16 cellular contexts compared by ENCODE assay signal in genomic region chr14:56949828-56950227, GRCh38.
DNase-seq lines count a peak whose midpoint lies in the region; TF ChIP-seq lines count a peak whose summit lies in the region.
"Had no signal": no experiment of that assay in that cellular context is flagged by ENCODE, and none has a peak within 500 bp of the region (broad histone marks: within the 10 kb centered on the region; RNA-seq: fewer than 3 reads in every experiment).

No MANE protein-coding gene starts in this region.

- no peaks in the 10 kb centered on the region for H3K27me3 ChIP-seq in thyroid gland
- H3K27me3 ChIP-seq: cardiac muscle cell, right atrium auricular region had no signal

- H3K4me3 ChIP-seq in fibroblast of mammary gland (ENCODE audit: control insufficient read depth, low read depth, low read length) (no peak overlapping the region), thyroid gland (replicated peaks in 1 of 3) (no peak overlapping the region)
- H3K4me3 ChIP-seq: cardiac muscle cell, right atrium auricular region had no signal

- H3K4me3 Mint-ChIP-seq in immature natural killer cell: no peak overlapping the region
- H3K4me3 Mint-ChIP-seq: activated CD4-positive, alpha-beta T cell treated with anti-CD3 and anti-CD28 coated beads for 36 hours; activated CD8-positive, alpha-beta memory T cell treated with anti-CD3 and anti-CD28 coated beads, Interleukin-2, amount 10 ng/mL, durations not matched to agents 7 days and 5 days; activated naive CD8-positive, alpha-beta T cell treated with anti-CD3 and anti-CD28 coated beads, Interleukin-2, amount 10 ng/mL, durations not matched to agents 7 days and 5 days had no signal

- peaks cover 0 to 4% of the 10 kb centered on the region in 2 donors for H3K4me1 ChIP-seq in thyroid gland
- H3K4me1 ChIP-seq: right atrium auricular region had no signal

- no peaks in the 10 kb centered on the region for H3K36me3 Mint-ChIP-seq in immature natural killer cell
- H3K36me3 Mint-ChIP-seq: activated CD8-positive, alpha-beta memory T cell treated with anti-CD3 and anti-CD28 coated beads, Interleukin-2, amount 10 ng/mL, durations not matched to agents 7 days and 5 days; activated naive CD8-positive, alpha-beta T cell treated with anti-CD3 and anti-CD28 coated beads, Interleukin-2, amount 10 ng/mL, durations not matched to agents 7 days and 5 days had no signal

- no peak overlapping the region for H3K27ac Mint-ChIP-seq in immature natural killer cell
- H3K27ac Mint-ChIP-seq: activated CD4-positive, alpha-beta T cell treated with anti-CD3 and anti-CD28 coated beads for 36 hours; activated CD8-positive, alpha-beta memory T cell treated with anti-CD3 and anti-CD28 coated beads, Interleukin-2, amount 10 ng/mL, durations not matched to agents 7 days and 5 days; activated naive CD8-positive, alpha-beta T cell treated with anti-CD3 and anti-CD28 coated beads, Interleukin-2, amount 10 ng/mL, durations not matched to agents 7 days and 5 days had no signal

- intact Hi-C loops in thyroid gland (cut with DNase I): no loop called here

- DNase-seq in NCI-H2171 treated with DMSO at 0.1 percent for 48 hours (lab: John Stamatoyannopoulos, UW): peak; percentile 7
- no peak for DNase-seq in NCI-H2171 (lab: John Stamatoyannopoulos, UW)
- peak; percentile 63 for DNase-seq in RPMI8226
- peak; percentile 2 for DNase-seq in fibroblast of mammary gland (ENCODE audit: low read depth)
- DNase-seq in thyroid gland: peak; percentile 78 to 81
- DNase-seq in NCI-H524 (lab: John Stamatoyannopoulos, UW): no peak
- DNase-seq in activated naive CD4-positive, alpha-beta T cell treated with Interleukin-2 at 50 U/mL for 16 hours: no peak
- no peak for DNase-seq in immature natural killer cell
- DNase-seq: activated CD4-positive, alpha-beta T cell treated with anti-CD3 and anti-CD28 coated beads for 36 hours; activated CD8-positive, alpha-beta memory T cell treated with anti-CD3 and anti-CD28 coated beads, Interleukin-2, amount 10 ng/mL, durations not matched to agents 7 days and 5 days; activated naive CD8-positive, alpha-beta T cell treated with anti-CD3 and anti-CD28 coated beads, Interleukin-2, amount 10 ng/mL, durations not matched to agents 7 days and 5 days; C1 segment of cervical spinal cord; NCI-H446; nucleus accumbens had no signal

- TF ChIP-seq POLR2A in thyroid gland (IDR thresholded peaks at IDR 0.05): no peak

- no peak for TF ChIP-seq CTCF in fibroblast of mammary gland (conservative IDR thresholded peaks at IDR 0.05; ENCODE audit: control insufficient read depth, insufficient read depth, low read depth, low read length)
- no peak for TF ChIP-seq CTCF in thyroid gland (IDR thresholded peaks at IDR 0.05)

- 8 to 14% methylated on average over 2 of the region's 2 CpGs for WGBS in thyroid gland, 2 donors

- peaks cover 0 to 6% (median 0%) of the 10 kb centered on the region in 6 donors for H3K9me3 Mint-ChIP-seq in immature natural killer cell
- H3K9me3 Mint-ChIP-seq: activated naive CD8-positive, alpha-beta T cell treated with anti-CD3 and anti-CD28 coated beads, Interleukin-2, amount 10 ng/mL, durations not matched to agents 7 days and 5 days had no signal

- no peaks in the 10 kb centered on the region for H3K27me3 Mint-ChIP-seq in immature natural killer cell (ENCODE audit: low read depth in 3 of 3)
- H3K27me3 Mint-ChIP-seq: activated naive CD8-positive, alpha-beta T cell treated with anti-CD3 and anti-CD28 coated beads, Interleukin-2, amount 10 ng/mL, durations not matched to agents 7 days and 5 days had no signal

- no peaks in the 10 kb centered on the region for H3K4me1 Mint-ChIP-seq in immature natural killer cell
- H3K4me1 Mint-ChIP-seq: activated CD4-positive, alpha-beta T cell treated with anti-CD3 and anti-CD28 coated beads for 36 hours; activated CD8-positive, alpha-beta memory T cell treated with anti-CD3 and anti-CD28 coated beads, Interleukin-2, amount 10 ng/mL, durations not matched to agents 7 days and 5 days; activated naive CD8-positive, alpha-beta T cell treated with anti-CD3 and anti-CD28 coated beads, Interleukin-2, amount 10 ng/mL, durations not matched to agents 7 days and 5 days had no signal

- no peaks in the 10 kb centered on the region for H3K36me3 ChIP-seq in thyroid gland
- H3K36me3 ChIP-seq: cardiac muscle cell, right atrium auricular region had no signal

- H3K9me3 ChIP-seq in thyroid gland: no peaks in the 10 kb centered on the region
- H3K9me3 ChIP-seq: right atrium auricular region had no signal

- H3K27ac ChIP-seq in thyroid gland: peak overlapping the region; percentile 30 to 45 (median 41)
- H3K27ac ChIP-seq: cardiac muscle cell, right atrium auricular region had no signal

Comparison
In these comparisons a context has a peak if more than half of its experiments do, and no peak if none do; other contexts are left out.
1. DNase-seq: peak in NCI-H2171 treated with DMSO at 0.1 percent for 48 hours (single experiment), RPMI8226 (single experiment), fibroblast of mammary gland (single experiment) and thyroid gland (2 of 2); none in NCI-H2171 (single experiment), NCI-H524 (0 of 2), activated naive CD4-positive, alpha-beta T cell treated with Interleukin-2 at 50 U/mL for 16 hours (single experiment) and immature natural killer cell (0 of 3).